1 cellular context compared by ENCODE assay signal in genomic region chr12:56205445-56205844, GRCh38.
TF ChIP-seq lines count a peak whose summit lies in the region.

No MANE protein-coding gene starts in this region.

TF ChIP-seq in GM12878, 131 proteins besides CTCF, POLR2A, EP300 and RAD21:
- TF ChIP-seq TARDBP (IDR thresholded peaks at IDR 0.05; ENCODE audit: borderline replicate concordance) (no peak), SMARCA5 (IDR thresholded peaks at IDR 0.05) (no peak), CBFB (IDR thresholded peaks at IDR 0.05; ENCODE audit: low read depth) (no peak), WRNIP1 (IDR thresholded peaks at IDR 0.05; ENCODE audit: borderline replicate concordance, low read depth, low read length) (no peak), TCF12 (IDR thresholded peaks at IDR 0.05; ENCODE audit: low read depth, low read length) (no peak), ZBED1 (IDR thresholded peaks at IDR 0.05; ENCODE audit: borderline replicate concordance) (no peak), ETV6 (conservative IDR thresholded peaks at IDR 0.05 in 1 of 2, IDR thresholded peaks at IDR 0.05 in 1 of 2; ENCODE audit: borderline replicate concordance in 1 of 2, low read depth in 1 of 2) (no peak), GATAD2B (conservative IDR thresholded peaks at IDR 0.05; ENCODE audit: low read depth) (no peak), ASH2L (IDR thresholded peaks at IDR 0.05; ENCODE audit: borderline replicate concordance, low read depth) (no peak), PAX5 (IDR thresholded peaks at IDR 0.05; ENCODE audit: borderline replicate concordance, low read depth, low read length) (no peak), CHD1 (IDR thresholded peaks at IDR 0.05; ENCODE audit: low read depth, low read length) (no peak), PAX8 (IDR thresholded peaks at IDR 0.05) (no peak), ZNF24 (IDR thresholded peaks at IDR 0.05) (no peak), SUZ12 (IDR thresholded peaks at IDR 0.05; ENCODE audit: unreplicated experiment) (no peak), SMAD1 (IDR thresholded peaks at IDR 0.05; ENCODE audit: low read depth, partially characterized antibody) (no peak), POU2F2 (IDR thresholded peaks at IDR 0.05; ENCODE audit: borderline replicate concordance, low read depth, low read length) (no peak), ESRRA (IDR thresholded peaks at IDR 0.05; ENCODE audit: low read length) (no peak), NR2C2 (IDR thresholded peaks at IDR 0.05; ENCODE audit: borderline replicate concordance, control insufficient read depth, insufficient read length, low read depth) (no peak)
- TF ChIP-seq, protein P1, sequence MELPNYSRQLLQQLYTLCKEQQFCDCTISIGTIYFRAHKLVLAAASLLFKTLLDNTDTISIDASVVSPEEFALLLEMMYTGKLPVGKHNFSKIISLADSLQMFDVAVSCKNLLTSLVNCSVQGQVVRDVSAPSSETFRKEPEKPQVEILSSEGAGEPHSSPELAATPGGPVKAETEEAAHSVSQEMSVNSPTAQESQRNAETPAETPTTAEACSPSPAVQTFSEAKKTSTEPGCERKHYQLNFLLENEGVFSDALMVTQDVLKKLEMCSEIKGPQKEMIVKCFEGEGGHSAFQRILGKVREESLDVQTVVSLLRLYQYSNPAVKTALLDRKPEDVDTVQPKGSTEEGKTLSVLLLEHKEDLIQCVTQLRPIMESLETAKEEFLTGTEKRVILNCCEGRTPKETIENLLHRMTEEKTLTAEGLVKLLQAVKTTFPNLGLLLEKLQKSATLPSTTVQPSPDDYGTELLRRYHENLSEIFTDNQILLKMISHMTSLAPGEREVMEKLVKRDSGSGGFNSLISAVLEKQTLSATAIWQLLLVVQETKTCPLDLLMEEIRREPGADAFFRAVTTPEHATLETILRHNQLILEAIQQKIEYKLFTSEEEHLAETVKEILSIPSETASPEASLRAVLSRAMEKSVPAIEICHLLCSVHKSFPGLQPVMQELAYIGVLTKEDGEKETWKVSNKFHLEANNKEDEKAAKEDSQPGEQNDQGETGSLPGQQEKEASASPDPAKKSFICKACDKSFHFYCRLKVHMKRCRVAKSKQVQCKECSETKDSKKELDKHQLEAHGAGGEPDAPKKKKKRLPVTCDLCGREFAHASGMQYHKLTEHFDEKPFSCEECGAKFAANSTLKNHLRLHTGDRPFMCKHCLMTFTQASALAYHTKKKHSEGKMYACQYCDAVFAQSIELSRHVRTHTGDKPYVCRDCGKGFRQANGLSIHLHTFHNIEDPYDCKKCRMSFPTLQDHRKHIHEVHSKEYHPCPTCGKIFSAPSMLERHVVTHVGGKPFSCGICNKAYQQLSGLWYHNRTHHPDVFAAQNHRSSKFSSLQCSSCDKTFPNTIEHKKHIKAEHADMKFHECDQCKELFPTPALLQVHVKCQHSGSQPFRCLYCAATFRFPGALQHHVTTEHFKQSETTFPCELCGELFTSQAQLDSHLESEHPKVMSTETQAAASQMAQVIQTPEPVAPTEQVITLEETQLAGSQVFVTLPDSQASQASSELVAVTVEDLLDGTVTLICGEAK (IDR thresholded peaks at IDR 0.05; ENCODE audit: borderline replicate concordance) = no peak
